15 cellular contexts compared by ENCODE assay signal in genomic region chr12:23704992-23705943, GRCh38.
A peak's percentile ranks its signal among the peaks of the same experiment; 100 is the strongest.
DNase-seq lines count a peak whose midpoint lies in the region; ATAC-seq, FAIRE-seq and TF ChIP-seq lines count a peak whose summit lies in the region.
"Had no signal": no experiment of that assay in that cellular context is flagged by ENCODE, and none has a peak within 500 bp of the region (broad histone marks: within the 10 kb centered on the region; RNA-seq: fewer than 3 reads in every experiment).

No MANE protein-coding gene starts in this region.

- H3K79me1 ChIP-seq in H1 (ENCODE audit: low read depth, low read length), result no peaks in the 10 kb centered on the region
- H3K79me1 ChIP-seq in mesendoderm (ENCODE audit: low read length), result no peaks in the 10 kb centered on the region

- H3K36me3 ChIP-seq in HUES48 (ENCODE audit: control insufficient read depth, insufficient read depth, low read length) (no peaks in the 10 kb centered on the region), H1 (ENCODE audit: control insufficient read depth in 2 of 4, insufficient read depth in 4 of 4, low read length in 3 of 4) (no peaks in the 10 kb centered on the region), mesendoderm (ENCODE audit: control insufficient read depth, insufficient read depth, low read length) (no peaks in the 10 kb centered on the region)

- H3K9ac ChIP-seq in HUES48 (ENCODE audit: low read depth, low read length) (no peak overlapping the region), H1 (replicated peaks in 1 of 4; ENCODE audit: extremely low read depth in 1 of 4, low read depth in 3 of 4, low read length in 3 of 4) (no peak overlapping the region), mesendoderm (ENCODE audit: low read length) (no peak overlapping the region)

- H3K18ac ChIP-seq in H1 (ENCODE audit: extremely low read depth, low read length), result no peak overlapping the region
- no peak overlapping the region for H3K18ac ChIP-seq in mesendoderm (ENCODE audit: low read length)

- no peak overlapping the region for H3K14ac ChIP-seq in H1 (ENCODE audit: insufficient read length)

- CTCF ChIA-PET in H1 (lab: Charles Lee; ENCODE audit: partially characterized antibody), result interaction anchor here (0.6 kb wide), 2 partner anchors 258 to 1387 kb away, joined by 3 read pairs; no protein-coding TSS in a partner anchor

- FAIRE-seq in H1 (lab: Jason Lieb, UNC), result peak; percentile 71

- TF ChIP-seq EP300 in H1 (IDR thresholded peaks at IDR 0.05; ENCODE audit: borderline replicate concordance in 1 of 2, low read depth in 2 of 2, low read length in 2 of 2), result no peak

- no peaks in the 10 kb centered on the region for H4K20me1 ChIP-seq in H1 (replicated peaks in 1 of 2; ENCODE audit: control insufficient read depth in 1 of 2, insufficient read depth in 2 of 2, low read length in 2 of 2)

- DNase-seq in ELF-1 (ENCODE audit: low read depth, low spot score) (peak; percentile 21), H1 (ENCODE audit: low read depth in 1 of 2, low spot score in 2 of 2) (peak in 1 of 2 experiments; percentile 21), mesendoderm (peak; percentile 11)
- DNase-seq in stimulated activated CD4-positive, alpha-beta T cell treated with anti-CD3 and anti-CD28 coated beads, Interleukin-4, amount 100 ng/mL, for 1 hour, result no peak
- DNase-seq in stimulated activated naive CD4-positive, alpha-beta T cell treated with Interleukin-2 at 50 U/mL for 16 hours (lab: John Stamatoyannopoulos, UW), result no peak
- DNase-seq: DMS79 treated with DMSO at 0.1 percent for 48 hours, GF-D8, GOT3, IMR-90, NCI-H1930, NCI-H226, NCI-H526 treated with DMSO at 0.1 percent for 48 hours had no signal

- H2BK12ac ChIP-seq in H1 (ENCODE audit: low read depth, low read length), result no peak overlapping the region

- H2BK5ac ChIP-seq in H1 (ENCODE audit: low read depth, low read length) (no peak overlapping the region), mesendoderm (ENCODE audit: low read length) (no peak overlapping the region)

- H2AK5ac ChIP-seq in H1 (ENCODE audit: low read depth, low read length) (no peak overlapping the region), mesendoderm (ENCODE audit: low read length) (no peak overlapping the region)

- no peak for ATAC-seq in GM18505 (IDR thresholded peaks at IDR 0.05; ENCODE audit: unreplicated experiment)

- no peak overlapping the region for H3K4ac ChIP-seq in H1 (replicated peaks; ENCODE audit: insufficient read length, low read depth, low read length)
- H3K4ac ChIP-seq in mesendoderm (ENCODE audit: low read depth, low read length), result no peak overlapping the region

- H3K4me3 ChIP-seq in HUES48 (ENCODE audit: low read depth, low read length), result no peak overlapping the region
- no peak overlapping the region for H3K4me3 ChIP-seq in H1 (ENCODE audit: extremely low read depth in 1 of 4, insufficient read depth in 2 of 4, low read depth in 3 of 4, low read length in 4 of 4)
- no peak overlapping the region for H3K4me3 ChIP-seq in mesendoderm (ENCODE audit: low read length)
- H3K4me3 ChIP-seq: SK-N-MC had no signal

- H3K79me2 ChIP-seq in H1 (ENCODE audit: control insufficient read depth in 1 of 2, insufficient read depth in 2 of 2, low read length in 2 of 2), result no peaks in the 10 kb centered on the region
- no peaks in the 10 kb centered on the region for H3K79me2 ChIP-seq in mesendoderm (ENCODE audit: control insufficient read depth, insufficient read depth, low read length)

- no peaks in the 10 kb centered on the region for H3K23me2 ChIP-seq in H1 (ENCODE audit: low read depth, low read length)

- no peak for TF ChIP-seq POLR2A in H1 (IDR thresholded peaks at IDR 0.05; ENCODE audit: control extremely low read depth in 1 of 2, low read depth in 2 of 2, low read length in 2 of 2)
- no peak for TF ChIP-seq POLR2A in GM18505 (IDR thresholded peaks at IDR 0.05; ENCODE audit: borderline replicate concordance, extremely low read depth, insufficient read depth, insufficient read length)

- peak overlapping the region; percentile 33; the same call in 1 of the 2 replicates for H2AFZ ChIP-seq in H1 (ENCODE audit: low read length)

- peaks cover 34% of the 10 kb centered on the region for H3K4me1 ChIP-seq in HUES48 (ENCODE audit: control insufficient read depth, insufficient read depth, low read length)
- H3K4me1 ChIP-seq in H1 (replicated peaks in 1 of 4; ENCODE audit: control insufficient read depth in 3 of 4, insufficient read depth in 4 of 4, low read length in 3 of 4), result peaks cover 0 to 22% (median 9%) of the 10 kb centered on the region in 4 experiments; a peak in 6 of 7 replicates
- no peaks in the 10 kb centered on the region for H3K4me1 ChIP-seq in mesendoderm (ENCODE audit: control insufficient read depth, low read depth, low read length)

- no peak overlapping the region for H2BK120ac ChIP-seq in H1 (replicated peaks; ENCODE audit: low read depth, low read length)
- no peak overlapping the region for H2BK120ac ChIP-seq in mesendoderm (ENCODE audit: low read depth, low read length)

- H3K9me3 ChIP-seq in HUES48 (ENCODE audit: control insufficient read depth, insufficient read depth, low read length) (no peaks in the 10 kb centered on the region), H1 (ENCODE audit: insufficient read depth in 2 of 2, low read depth in 1 of 2, low read length in 1 of 2) (no peaks in the 10 kb centered on the region)

- no peak overlapping the region for H3K23ac ChIP-seq in H1 (ENCODE audit: insufficient read length)
- H3K23ac ChIP-seq in mesendoderm (ENCODE audit: low read length), result no peak overlapping the region

- H4K91ac ChIP-seq in H1 (replicated peaks; ENCODE audit: insufficient read length, low read length), result no peak overlapping the region

- H4K8ac ChIP-seq in H1 (ENCODE audit: extremely low read depth, insufficient read depth, low read length) (no peak overlapping the region), mesendoderm (ENCODE audit: low read depth, low read length) (no peak overlapping the region)

- POLR2A ChIA-PET in H1 (lab: Charles Lee; ENCODE audit: partially characterized antibody), result interaction anchor here (0.6 kb wide), 1 partner anchor 1241 kb away, joined by 3 read pairs; no protein-coding TSS in a partner anchor

- H2BK15ac ChIP-seq in H1 (ENCODE audit: low read length) (no peak overlapping the region; the same call in 1 of the 2 replicates), mesendoderm (replicated peaks; ENCODE audit: low read depth) (no peak overlapping the region)

- H4K5ac ChIP-seq in H1 (ENCODE audit: insufficient read length, low read depth, low read length) (no peak overlapping the region), mesendoderm (ENCODE audit: low read length) (no peak overlapping the region)

- no peak for TF ChIP-seq CTCF in H1 (IDR thresholded peaks at IDR 0.05; ENCODE audit: control extremely low read depth in 1 of 3, insufficient read depth in 1 of 3, low read depth in 1 of 3, low read length in 3 of 3)

- TF ChIP-seq RAD21 in H1 (IDR thresholded peaks at IDR 0.05 in 1 of 2, conservative IDR thresholded peaks at IDR 0.05 in 1 of 2; ENCODE audit: low read depth in 2 of 2, low read length in 2 of 2), result no peak

- H2BK20ac ChIP-seq in H1 (ENCODE audit: low read length), result no peak overlapping the region

- no peak overlapping the region for H3K56ac ChIP-seq in H1 (replicated peaks; ENCODE audit: insufficient read length, low read depth, low read length)
- H3K56ac ChIP-seq in mesendoderm (ENCODE audit: low read length), result peak overlapping the region; percentile 10

- no peaks in the 10 kb centered on the region for H3K27me3 ChIP-seq in HUES48 (ENCODE audit: control insufficient read depth, insufficient read depth, low read length)
- no peaks in the 10 kb centered on the region for H3K27me3 ChIP-seq in H1 (replicated peaks in 1 of 4; ENCODE audit: control insufficient read depth in 3 of 4, extremely low read depth in 1 of 4, insufficient read depth in 3 of 4, low read length in 3 of 4)
- no peaks in the 10 kb centered on the region for H3K27me3 ChIP-seq in mesendoderm (ENCODE audit: insufficient read depth, low read length, poor library complexity)

- peak overlapping the region; percentile 8 to 57; a peak in 3 of 4 replicates for H3K4me2 ChIP-seq in H1 (ENCODE audit: insufficient read depth in 1 of 2, low read depth in 2 of 2, low read length in 2 of 2)
- no peak overlapping the region for H3K4me2 ChIP-seq in mesendoderm (ENCODE audit: low read length)

- WGBS in H1 (ENCODE audit: extremely low coverage in 1 of 2, insufficient coverage in 1 of 2, insufficient read length in 1 of 2, insufficient replicate concordance in 2 of 2, low coverage in 1 of 2, low lambda C conversion rate in 2 of 2, missing lambda C conversion rate in 1 of 2), 2 experiments, result 48% methylated on average over 6 of the region's 6 CpGs; no CpG with 5 or more reads in 1 of the 2 experiments
- no CpG with 5 or more reads among the region's 6 CpGs for WGBS in mesendoderm (ENCODE audit: extremely low coverage, insufficient coverage, low lambda C conversion rate)

- H3K27ac ChIP-seq in HUES48 (ENCODE audit: low read depth, low read length) (peak overlapping the region; percentile 51), H1 (ENCODE audit: low read depth, low read length) (no peak overlapping the region), mesendoderm (ENCODE audit: low read depth, low read length) (no peak overlapping the region)
- H3K27ac ChIP-seq: SK-N-MC had no signal

TF ChIP-seq in H1, 55 proteins besides CTCF, POLR2A, EP300 and RAD21:
- TF ChIP-seq MAX (IDR thresholded peaks at IDR 0.05) (no peak), FOSL1 (IDR thresholded peaks at IDR 0.05; ENCODE audit: insufficient read depth, low read depth, low read length) (no peak), SUZ12 (IDR thresholded peaks at IDR 0.05; ENCODE audit: low read length) (no peak), SP4 (IDR thresholded peaks at IDR 0.05; ENCODE audit: low read length) (no peak), JUND (IDR thresholded peaks at IDR 0.05; ENCODE audit: low read length) (no peak), HDAC2 (IDR thresholded peaks at IDR 0.05; ENCODE audit: borderline replicate concordance in 1 of 2, low read depth in 2 of 2, low read length in 2 of 2) (0 out of 4 replicates have a peak, but pooled peaks of 1 of the 2 experiments have one; percentile 40), SIRT6 (IDR thresholded peaks at IDR 0.05; ENCODE audit: low read length) (no peak)

Comparison
In these comparisons a context has a peak if more than half of its experiments do, and no peak if none do; other contexts are left out.
1. DNase-seq: peak in ELF-1 (single experiment) and mesendoderm (single experiment); none in stimulated activated CD4-positive, alpha-beta T cell treated with anti-CD3 and anti-CD28 coated beads, Interleukin-4, amount 100 ng/mL, for 1 hour (single experiment) and stimulated activated naive CD4-positive, alpha-beta T cell treated with Interleukin-2 at 50 U/mL for 16 hours (single experiment).